Comparison of ENCODE assay signal across 11 cellular contexts in genomic region chr4:156931267-156931666, GRCh38. TPM values are rescaled to one million over a fixed set of nuclear protein-coding genes. Genes with fewer than 3 reads are reported as not detected.
DNase-seq lines count a peak whose midpoint lies in the region; ATAC-seq, FAIRE-seq and TF ChIP-seq lines count a peak whose summit lies in the region.
"Had no signal": no experiment of that assay in that cellular context is flagged by ENCODE, and none has a peak within 500 bp of the region (broad histone marks: within the 10 kb centered on the region; RNA-seq: fewer than 3 reads in every experiment).

No MANE protein-coding gene starts in this region.

- peaks cover 10% of the 10 kb centered on the region for H3K9me3 Mint-ChIP-seq in activated CD4-positive, alpha-beta memory T cell treated with anti-CD3 and anti-CD28 coated beads for 36 hours
- H3K9me3 Mint-ChIP-seq in activated T-cell treated with anti-CD3 and anti-CD28 coated beads, Interleukin-2, amount 50 U/mL, for 4 hours, result peaks cover 8% of the 10 kb centered on the region

- in situ Hi-C loops in transverse colon (cut with MboI; ENCODE audit: low pct_ligation_motif_present in 1 of 4, low pct_unique_long_range_greater_than_20kb in 1 of 4, low sequenced_read_pairs in 3 of 4), result no loop called here

- H3K4me2 ChIP-seq in keratinocyte (ENCODE audit: control insufficient read depth, extremely low read depth, insufficient read depth, low read depth, low read length), result peak overlapping the region; percentile 9

- CTCF ChIA-PET in activated CD4-positive, alpha-beta memory T cell treated with anti-CD3 and anti-CD28 coated beads for 36 hours (lab: Charles Lee), result no interaction called here

- no peak for TF ChIP-seq POLR2A in transverse colon (IDR thresholded peaks at IDR 0.05)

- H3K27ac Mint-ChIP-seq in activated CD4-positive, alpha-beta memory T cell treated with anti-CD3 and anti-CD28 coated beads for 36 hours, result no peak overlapping the region

- H3K36me3 ChIP-seq in adipocyte (ENCODE audit: control insufficient read depth, insufficient read depth, low read length, severe bottlenecking) (peaks cover 3% of the 10 kb centered on the region), keratinocyte (ENCODE audit: control insufficient read depth in 2 of 2, extremely low read depth in 1 of 2, insufficient read depth in 2 of 2, low read length in 2 of 2) (peaks cover 0 to 7% of the 10 kb centered on the region in 2 experiments), transverse colon (no peaks in the 10 kb centered on the region)

- dilution Hi-C loops in keratinocyte (cut with MboI; ENCODE audit: extremely low pct_ligation_motif_present, low sequenced_read_pairs), result no loop called here

- POLR2A ChIA-PET in activated CD4-positive, alpha-beta memory T cell treated with anti-CD3 and anti-CD28 coated beads for 36 hours (lab: Charles Lee), result no interaction called here

- H3K4me1 ChIP-seq in adipocyte (ENCODE audit: control insufficient read depth, insufficient read depth, low read length) (peaks cover 18% of the 10 kb centered on the region), keratinocyte (ENCODE audit: control insufficient read depth, extremely low read depth, insufficient read depth, low read length) (peaks cover 42% of the 10 kb centered on the region), transverse colon (peaks cover 0 to 16% (median 3%) of the 10 kb centered on the region in 4 donors)

- H3K4me1 Mint-ChIP-seq in activated CD4-positive, alpha-beta memory T cell treated with anti-CD3 and anti-CD28 coated beads for 36 hours (ENCODE audit: low read depth), result no peaks in the 10 kb centered on the region
- no peaks in the 10 kb centered on the region for H3K4me1 Mint-ChIP-seq in activated T-cell treated with anti-CD3 and anti-CD28 coated beads, Interleukin-2, amount 50 U/mL, for 4 hours (ENCODE audit: low read depth)

- H3K36me3 Mint-ChIP-seq in activated CD4-positive, alpha-beta memory T cell treated with anti-CD3 and anti-CD28 coated beads for 36 hours, result no peaks in the 10 kb centered on the region
- no peaks in the 10 kb centered on the region for H3K36me3 Mint-ChIP-seq in activated T-cell treated with anti-CD3 and anti-CD28 coated beads, Interleukin-2, amount 50 U/mL, for 4 hours (ENCODE audit: insufficient read depth)

- no peaks in the 10 kb centered on the region for H3K27me3 Mint-ChIP-seq in activated CD4-positive, alpha-beta memory T cell treated with anti-CD3 and anti-CD28 coated beads for 36 hours
- H3K27me3 Mint-ChIP-seq in activated T-cell treated with anti-CD3 and anti-CD28 coated beads, Interleukin-2, amount 50 U/mL, for 4 hours (ENCODE audit: low read depth), result no peaks in the 10 kb centered on the region

- no peak overlapping the region for H2AFZ ChIP-seq in keratinocyte (ENCODE audit: control insufficient read depth, low read length)

- WGBS in transverse colon (ENCODE audit: low coverage in 1 of 2), 2 donors, result 8 to 46% methylated on average over 2 of the region's 2 CpGs

- TF ChIP-seq CTCF in keratinocyte (optimal IDR thresholded peaks at IDR 0.05 in 1 of 3, IDR thresholded peaks at IDR 0.05 in 1 of 3, conservative IDR thresholded peaks at IDR 0.05 in 1 of 3; ENCODE audit: extremely low read depth in 1 of 3, insufficient read depth in 2 of 3, low read length in 3 of 3), result no peak
- TF ChIP-seq CTCF in transverse colon (IDR thresholded peaks at IDR 0.05), result no peak

- H3K9ac ChIP-seq in adipocyte (ENCODE audit: low read length), result no peak overlapping the region
- peak overlapping the region; percentile 52 for H3K9ac ChIP-seq in keratinocyte (ENCODE audit: control insufficient read depth, extremely low read depth, insufficient read depth, low read length)

- no peaks in the 10 kb centered on the region for H4K20me1 ChIP-seq in keratinocyte (ENCODE audit: control insufficient read depth, extremely low read depth, insufficient read depth, low read length)

- peaks cover 22% of the 10 kb centered on the region for H3K79me2 ChIP-seq in keratinocyte (ENCODE audit: control insufficient read depth, insufficient read depth, low read length)

- ATAC-seq in HG02973 (IDR thresholded peaks at IDR 0.05; ENCODE audit: unreplicated experiment), result no peak
- ATAC-seq in activated T-cell treated with anti-CD3 and anti-CD28 coated beads, Interleukin-2, amount 50 U/mL, for 4 hours, result no peak
- ATAC-seq: GM12878 had no signal

- no peaks in the 10 kb centered on the region for H3K27me3 ChIP-seq in adipocyte (replicated peaks; ENCODE audit: control insufficient read depth, insufficient read depth, low read length)
- no peaks in the 10 kb centered on the region for H3K27me3 ChIP-seq in keratinocyte (ENCODE audit: control insufficient read depth, extremely low read depth, insufficient read depth, low read length)
- no peaks in the 10 kb centered on the region for H3K27me3 ChIP-seq in transverse colon

- DNase-seq in HPDE6-E6E7 (ENCODE audit: extremely low spot score), result peak; percentile 81
- peak; percentile 76 for DNase-seq in adipocyte (ENCODE audit: low read depth)
- DNase-seq in keratinocyte (ENCODE audit: low read depth, low spot score), result no peak
- peak; percentile 14 for DNase-seq in transverse colon
- DNase-seq in DMS153 treated with DMSO at 0.1 percent for 48 hours (lab: John Stamatoyannopoulos, UW; ENCODE audit: unreplicated experiment), result no peak
- no peak for DNase-seq in activated CD4-positive, alpha-beta memory T cell treated with anti-CD3 and anti-CD28 coated beads for 36 hours
- DNase-seq in activated T-cell treated with anti-CD3 and anti-CD28 coated beads, Interleukin-2, amount 50 U/mL, for 4 hours, result no peak
- DNase-seq: NCI-H2029 had no signal

- H3K4me3 ChIP-seq in adipocyte (ENCODE audit: low read length) (no peak overlapping the region), keratinocyte (ENCODE audit: control insufficient read depth in 2 of 3, extremely low read depth in 1 of 3, insufficient read depth in 2 of 3, low read depth in 1 of 3, low read length in 3 of 3) (no peak overlapping the region), transverse colon (no peak overlapping the region)
- H3K4me3 ChIP-seq: GM12878 had no signal

- TF ChIP-seq EP300 in transverse colon (IDR thresholded peaks at IDR 0.05; ENCODE audit: low read depth), result no peak

- no peaks in the 10 kb centered on the region for H3K9me1 ChIP-seq in keratinocyte (ENCODE audit: control insufficient read depth, extremely low read depth, insufficient read depth, low read length)

- no peaks in the 10 kb centered on the region for H3K9me3 ChIP-seq in adipocyte (ENCODE audit: control insufficient read depth, low read length)
- peaks cover 3% of the 10 kb centered on the region for H3K9me3 ChIP-seq in keratinocyte (ENCODE audit: control insufficient read depth, low read depth, low read length)
- H3K9me3 ChIP-seq in transverse colon, result no peaks in the 10 kb centered on the region

- peak; percentile 99 for FAIRE-seq in keratinocyte (lab: Jason Lieb, UNC)
- FAIRE-seq: GM12878 had no signal

- intact Hi-C loops in transverse colon (cut with DNase I; ENCODE audit: low total_unique reads), result no loop called here
- intact Hi-C loops in activated CD4-positive, alpha-beta memory T cell treated with anti-CD3 and anti-CD28 coated beads for 36 hours (cut with micrococcal nuclease), result no loop called here

- H3K4me3 Mint-ChIP-seq in activated CD4-positive, alpha-beta memory T cell treated with anti-CD3 and anti-CD28 coated beads for 36 hours, result no peak overlapping the region
- no peak overlapping the region for H3K4me3 Mint-ChIP-seq in activated T-cell treated with anti-CD3 and anti-CD28 coated beads, Interleukin-2, amount 50 U/mL, for 4 hours

- peak overlapping the region; percentile 92 for H3K27ac ChIP-seq in keratinocyte (ENCODE audit: control insufficient read depth, insufficient read depth, low read length)
- H3K27ac ChIP-seq in transverse colon, result no peak overlapping the region

RNA-seq across cellular contexts. Expression of gene PDGFC, which starts 40.3 kb away (rescaled TPM):
- 19.5 to 29.7 TPM (median 28.9 TPM) in 3 replicates for polyA plus RNA-seq in keratinocyte
- 22.1 TPM for polyA plus RNA-seq in keratinocyte (2011; ENCODE audit: low read depth)
- polyA plus RNA-seq in keratinocyte (2011; cell fraction: cytosol; rRNA removed), result 11.6 and 23.3 TPM in 2 replicates
- 34.6 and 37.1 TPM in 2 replicates for polyA plus RNA-seq in keratinocyte (2011; cell fraction: nucleus; rRNA removed)
- polyA plus RNA-seq in keratinocyte (2012; ENCODE audit: low replicate concordance), result 12.8 and 36.2 TPM in 2 replicates
- polyA minus RNA-seq in keratinocyte, result 30.0 to 73.6 TPM (median 44.4 TPM) in 3 replicates
- polyA minus RNA-seq in keratinocyte (2011; cell fraction: cytosol; rRNA and poly(A)+ RNA removed), result 24.0 TPM
- 35.7 and 84.4 TPM in 2 replicates for polyA minus RNA-seq in keratinocyte (2011; cell fraction: nucleus; rRNA and poly(A)+ RNA removed)
- 10 to 100 TPM in 1 of 4 donors, 1 to 10 TPM in 2, under 1 TPM in 1; 0.40 to 20.6 (median 7.5) TPM for total RNA-seq in transverse colon
- total RNA-seq in activated CD4-positive, alpha-beta memory T cell treated with anti-CD3 and anti-CD28 coated beads for 36 hours, result not detected
- total RNA-seq in activated T-cell treated with anti-CD3 and anti-CD28 coated beads, Interleukin-2, amount 50 U/mL, for 4 hours, result under 1 TPM in 2 of 3 donors, not detected in 1; 0.05 to 0.40 TPM
- total RNA-seq: T-helper 2 cell treated with Interferon-gamma antibody and Interleukin-4, amounts not matched to agents 100 ng/mL and 5 ng/mL, for 36 hours had no signal

Comparison
In these comparisons a context has a peak if more than half of its experiments do, and no peak if none do; other contexts are left out.
1. DNase-seq: peak in HPDE6-E6E7 (single experiment), adipocyte (single experiment) and transverse colon (single experiment); none in keratinocyte (single experiment), DMS153 treated with DMSO at 0.1 percent for 48 hours (single experiment), activated CD4-positive, alpha-beta memory T cell treated with anti-CD3 and anti-CD28 coated beads for 36 hours (single experiment) and activated T-cell treated with anti-CD3 and anti-CD28 coated beads, Interleukin-2, amount 50 U/mL, for 4 hours (single experiment).